ENCODE assay signal across 1 cellular context in the genomic region with DNA sequence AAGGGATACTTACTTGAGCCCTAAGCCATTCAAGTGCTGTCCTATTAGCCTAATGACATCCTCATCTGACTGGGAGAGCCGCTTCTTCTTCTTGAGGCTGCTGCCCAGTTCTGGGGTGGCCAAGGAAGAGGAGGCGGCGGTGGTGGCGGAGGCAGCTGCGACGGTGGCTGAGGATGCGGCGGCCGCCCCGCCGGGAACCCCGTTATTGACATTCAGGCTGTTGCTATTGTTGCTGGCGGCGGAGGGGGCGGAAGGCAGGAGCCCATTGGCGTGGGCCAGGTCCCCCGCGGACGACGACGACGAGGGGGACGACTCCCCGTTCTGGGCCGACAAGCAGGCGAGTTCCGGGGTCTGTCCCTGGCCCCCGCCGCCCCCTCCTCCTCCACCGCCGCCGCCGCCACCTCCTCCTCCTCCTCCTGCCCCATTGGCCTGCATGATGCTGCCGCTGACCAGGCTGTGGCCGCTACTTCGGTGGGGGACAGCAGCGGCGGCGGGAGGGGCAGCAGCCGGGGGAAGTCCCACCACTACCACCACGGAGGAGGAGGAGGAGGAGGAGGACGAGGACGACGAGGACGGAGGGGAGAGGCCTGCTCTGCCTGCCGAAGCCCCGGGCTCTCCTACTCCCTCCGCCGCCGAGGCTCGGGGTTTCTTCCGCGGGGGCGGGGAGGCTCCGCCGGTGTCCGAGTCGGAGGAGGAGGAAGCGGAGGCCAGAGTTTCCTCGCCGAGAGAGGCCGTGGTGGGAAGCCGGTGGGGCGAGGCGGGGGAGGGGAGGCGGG.
TF ChIP-seq lines count a peak whose summit lies in the region.

No MANE protein-coding gene starts in this region.

TF ChIP-seq in WTC11, 78 proteins besides CTCF, POLR2A, EP300 and RAD21 (continued from another document):
- TF ChIP-seq CREB1 (CRISPR knock-in tag; IDR thresholded peaks at IDR 0.05) (no peak), FOXJ3 (CRISPR knock-in tag; IDR thresholded peaks at IDR 0.05; ENCODE audit: borderline replicate concordance) (no peak)
